Comparison of ENCODE assay signal across 9 cellular contexts in genomic region chr15:50879016-50879415, GRCh38. TPM values are rescaled to one million over a fixed set of nuclear protein-coding genes. Genes with fewer than 3 reads are reported as not detected.
DNase-seq lines count a peak whose midpoint lies in the region; ATAC-seq and TF ChIP-seq lines count a peak whose summit lies in the region.
"Had no signal": no experiment of that assay in that cellular context is flagged by ENCODE, and none has a peak within 500 bp of the region (broad histone marks: within the 10 kb centered on the region; RNA-seq: fewer than 3 reads in every experiment).

No MANE protein-coding gene starts in this region.

- no peak overlapping the region for H3K9ac ChIP-seq in neural progenitor cell

- H3K9me3 ChIP-seq in neural progenitor cell (ENCODE audit: low read depth): no peaks in the 10 kb centered on the region
- H3K9me3 ChIP-seq: adrenal gland had no signal

- H3K4me3 ChIP-seq in neural progenitor cell: no peak overlapping the region
- H3K4me3 ChIP-seq: adrenal gland had no signal

- no peak overlapping the region for H2AFZ ChIP-seq in neural progenitor cell (replicated peaks)

- in situ Hi-C loops in KBM-7 (cut with MboI; ENCODE audit: low pct_unique_long_range_greater_than_20kb, low sequenced_read_pairs): loop anchor here (25.0 kb wide), 1 partner anchor 192 kb away; the partner anchor contains the start of gene TRPM7

- H3K9me3 Mint-ChIP-seq in immature natural killer cell (no peaks in the 10 kb centered on the region), neural progenitor cell (no peaks in the 10 kb centered on the region)

- H3K27ac Mint-ChIP-seq in immature natural killer cell (peak overlapping the region in 4 of 6 donors; percentile 1 to 76 (median 54)), neural progenitor cell (no peak overlapping the region)

- peak; percentile 54 for ATAC-seq in GM18858 (IDR thresholded peaks at IDR 0.05; ENCODE audit: unreplicated experiment)
- ATAC-seq in GM21576 (IDR thresholded peaks at IDR 0.05; ENCODE audit: unreplicated experiment): peak; percentile 53
- ATAC-seq in HG03460 (IDR thresholded peaks at IDR 0.05; ENCODE audit: unreplicated experiment): peak; percentile 56

- H3K4me1 Mint-ChIP-seq in immature natural killer cell: peaks cover 40 to 49% of the 10 kb centered on the region in 2 donors
- H3K4me1 Mint-ChIP-seq in neural progenitor cell: peaks cover 2% of the 10 kb centered on the region

- no peak overlapping the region for H3K4me2 ChIP-seq in neural progenitor cell

- H3K36me3 Mint-ChIP-seq in immature natural killer cell (no peaks in the 10 kb centered on the region), neural progenitor cell (no peaks in the 10 kb centered on the region)

- H3K27me3 Mint-ChIP-seq in immature natural killer cell (ENCODE audit: low read depth in 3 of 3) (peaks cover 3 to 4% (median 3%) of the 10 kb centered on the region in 3 donors), neural progenitor cell (ENCODE audit: insufficient read depth, low read depth) (peaks cover 2% of the 10 kb centered on the region)

- no peaks in the 10 kb centered on the region for H3K27me3 ChIP-seq in neural progenitor cell
- H3K27me3 ChIP-seq: adrenal gland had no signal

- no peak for TF ChIP-seq CTCF in neural progenitor cell (IDR thresholded peaks at IDR 0.05)

- H3K4me3 Mint-ChIP-seq in immature natural killer cell (no peak overlapping the region), neural progenitor cell (no peak overlapping the region)

- no peaks in the 10 kb centered on the region for H3F3A ChIP-seq in neural progenitor cell (ENCODE audit: low read depth)

- DNase-seq in immature natural killer cell (peak in 1 of 3 donors; percentile 19), KBM-7 (no peak), neural progenitor cell (ENCODE audit: low spot score) (no peak)
- no peak for DNase-seq in activated CD8-positive, alpha-beta memory T cell treated with anti-CD3 and anti-CD28 coated beads, Interleukin-2, amount 50 U/mL, for 48 hours
- DNase-seq: adrenal gland, foreskin melanocyte had no signal

- H3K27ac ChIP-seq in neural progenitor cell: no peak overlapping the region
- H3K27ac ChIP-seq: adrenal gland had no signal

- no peaks in the 10 kb centered on the region for H3K79me2 ChIP-seq in neural progenitor cell (ENCODE audit: low read depth)

- H4K20me1 ChIP-seq in neural progenitor cell (ENCODE audit: low read depth): no peaks in the 10 kb centered on the region

- H3K36me3 ChIP-seq in neural progenitor cell: no peaks in the 10 kb centered on the region
- H3K36me3 ChIP-seq: adrenal gland had no signal

- H3K4me1 ChIP-seq in neural progenitor cell: no peaks in the 10 kb centered on the region
- H3K4me1 ChIP-seq: adrenal gland had no signal

RNA-seq across cellular contexts. Expression of gene AP4E1, which starts 29.5 kb away (rescaled TPM):
- 1 to 10 TPM; 2.3 to 7.0 (median 3.2) TPM for polyA plus RNA-seq in immature natural killer cell
- 10.9 and 14.0 TPM in 2 replicates for total RNA-seq in neural progenitor cell (ENCODE audit: low replicate concordance)
